ENCODE assay signal across 8 cellular contexts in genomic region chr6:169701218-169701952, GRCh38. TPM values are rescaled to one million over a fixed set of nuclear protein-coding genes. Genes with fewer than 3 reads are reported as not detected.
A peak's percentile ranks its signal among the peaks of the same experiment; 100 is the strongest.
DNase-seq lines count a peak whose midpoint lies in the region; ATAC-seq and TF ChIP-seq lines count a peak whose summit lies in the region.

No MANE protein-coding gene starts in this region.

- peak; percentile 13 for DNase-seq in activated naive CD4-positive, alpha-beta T cell treated with anti-CD3 and anti-CD28 coated beads for 36 hours
- no peak for DNase-seq in activated naive CD4-positive, alpha-beta T cell treated with Interleukin-2 at 50 U/mL for 16 hours
- DNase-seq in activated CD8-positive, alpha-beta T cell treated with anti-CD3 and anti-CD28 coated beads for 36 hours: no peak
- DNase-seq in right atrium auricular region (ENCODE audit: low spot score): no peak
- no peak for DNase-seq in NCI-H446 treated with DMSO at 0.1 percent for 48 hours (lab: John Stamatoyannopoulos, UW)

- peak overlapping the region; percentile 79 for H3K27ac Mint-ChIP-seq in activated naive CD4-positive, alpha-beta T cell treated with anti-CD3 and anti-CD28 coated beads for 36 hours
- peak overlapping the region; percentile 89 for H3K27ac Mint-ChIP-seq in activated CD8-positive, alpha-beta T cell treated with anti-CD3 and anti-CD28 coated beads for 36 hours

- H3K9me3 ChIP-seq in right atrium auricular region: no peaks in the 10 kb centered on the region

- no peak for TF ChIP-seq CTCF in activated CD8-positive, alpha-beta T cell treated with anti-CD3 and anti-CD28 coated beads for 36 hours (IDR thresholded peaks at IDR 0.05)
- no peak for TF ChIP-seq CTCF in right atrium auricular region (IDR thresholded peaks at IDR 0.05)

- H3K36me3 Mint-ChIP-seq in activated naive CD4-positive, alpha-beta T cell treated with anti-CD3 and anti-CD28 coated beads for 36 hours (ENCODE audit: low read depth): peaks cover 29% of the 10 kb centered on the region
- H3K36me3 Mint-ChIP-seq in activated CD8-positive, alpha-beta T cell treated with anti-CD3 and anti-CD28 coated beads for 36 hours (ENCODE audit: low read depth): peaks cover 43% of the 10 kb centered on the region

- POLR2A ChIA-PET in activated CD8-positive, alpha-beta T cell treated with anti-CD3 and anti-CD28 coated beads for 36 hours (lab: Charles Lee): interaction anchor here (0.9 to 6.3 kb wide), 14 partner anchors 8 to 882 kb away, joined by 3 to 95 read pairs (median 4); partner anchors contain the start of genes DYNLT2, ERMARD and PHF10

- peaks cover 37% of the 10 kb centered on the region for H3K4me1 Mint-ChIP-seq in activated naive CD4-positive, alpha-beta T cell treated with anti-CD3 and anti-CD28 coated beads for 36 hours (ENCODE audit: low read depth)
- H3K4me1 Mint-ChIP-seq in activated CD8-positive, alpha-beta T cell treated with anti-CD3 and anti-CD28 coated beads for 36 hours (ENCODE audit: low read depth): peaks cover 44% of the 10 kb centered on the region

- H3K4me3 ChIP-seq in right atrium auricular region: peak overlapping the region; percentile 90 to 91
- peak overlapping the region; percentile 82 to 99 (median 93) for H3K4me3 ChIP-seq in skin epidermis

- H3K9me3 Mint-ChIP-seq in activated naive CD4-positive, alpha-beta T cell treated with anti-CD3 and anti-CD28 coated beads for 36 hours: no peaks in the 10 kb centered on the region
- H3K9me3 Mint-ChIP-seq in activated CD8-positive, alpha-beta T cell treated with anti-CD3 and anti-CD28 coated beads for 36 hours: no peaks in the 10 kb centered on the region

- H3K36me3 ChIP-seq in right atrium auricular region: no peaks in the 10 kb centered on the region

- CTCF ChIA-PET in activated naive CD4-positive, alpha-beta T cell treated with anti-CD3 and anti-CD28 coated beads for 36 hours (lab: Charles Lee): interaction anchor here (1.0 to 1.1 kb wide), 2 partner anchors 16 to 23 kb away, joined by 3 read pairs; no protein-coding TSS in a partner anchor
- CTCF ChIA-PET in activated CD8-positive, alpha-beta T cell treated with anti-CD3 and anti-CD28 coated beads for 36 hours (lab: Charles Lee): interaction anchor here (1.0 to 4.1 kb wide), 5 partner anchors 9 to 88 kb away, joined by 3 to 17 read pairs (median 5); no protein-coding TSS in a partner anchor

- H3K27me3 Mint-ChIP-seq in activated naive CD4-positive, alpha-beta T cell treated with anti-CD3 and anti-CD28 coated beads for 36 hours (ENCODE audit: low read depth): no peaks in the 10 kb centered on the region
- H3K27me3 Mint-ChIP-seq in activated CD8-positive, alpha-beta T cell treated with anti-CD3 and anti-CD28 coated beads for 36 hours: no peaks in the 10 kb centered on the region

- intact Hi-C loops in activated naive CD4-positive, alpha-beta T cell treated with anti-CD3 and anti-CD28 coated beads for 36 hours (cut with micrococcal nuclease): loop anchor here (2.0 to 5.0 kb wide), 2 partner anchors 489 to 591 kb away; partner anchors contain the start of gene DLL1
- intact Hi-C loops in activated CD8-positive, alpha-beta T cell treated with anti-CD3 and anti-CD28 coated beads for 36 hours (cut with micrococcal nuclease): no loop called here

- H3K27me3 ChIP-seq in right atrium auricular region: no peaks in the 10 kb centered on the region

- peak; percentile 15 for ATAC-seq in HG03159 (IDR thresholded peaks at IDR 0.05; ENCODE audit: unreplicated experiment)
- ATAC-seq in activated CD8-positive, alpha-beta T cell treated with anti-CD3 and anti-CD28 coated beads for 36 hours: peak; percentile 2
- no peak for ATAC-seq in HG02798 (IDR thresholded peaks at IDR 0.05; ENCODE audit: poor library complexity, unreplicated experiment)

- H3K4me1 ChIP-seq in right atrium auricular region: peaks cover 0 to 32% of the 10 kb centered on the region in 2 donors

- peak overlapping the region; percentile 85 for H3K4me3 Mint-ChIP-seq in activated naive CD4-positive, alpha-beta T cell treated with anti-CD3 and anti-CD28 coated beads for 36 hours
- peak overlapping the region; percentile 93 for H3K4me3 Mint-ChIP-seq in activated CD8-positive, alpha-beta T cell treated with anti-CD3 and anti-CD28 coated beads for 36 hours

- peak overlapping the region; percentile 93 to 94 for H3K27ac ChIP-seq in right atrium auricular region
- H3K27ac ChIP-seq in skin epidermis: peak overlapping the region; percentile 86 to 99 (median 96)

RNA-seq across cellular contexts. Expression of gene WDR27, which starts 0.4 kb away (rescaled TPM):
- 10 to 100 TPM; 37.9 to 38.3 TPM for total RNA-seq in activated naive CD4-positive, alpha-beta T cell treated with anti-CD3 and anti-CD28 coated beads for 36 hours
- total RNA-seq in activated CD8-positive, alpha-beta T cell treated with anti-CD3 and anti-CD28 coated beads for 36 hours: 10 to 100 TPM; 48.8 to 49.6 TPM
- total RNA-seq in right atrium auricular region: 1 to 10 TPM; 3.5 to 4.7 TPM

RNA-seq across cellular contexts. Expression of gene C6orf120, which starts 0.5 kb away (rescaled TPM):
- total RNA-seq in activated naive CD4-positive, alpha-beta T cell treated with anti-CD3 and anti-CD28 coated beads for 36 hours: 10 to 100 TPM; 10.7 to 11.7 TPM
- total RNA-seq in activated CD8-positive, alpha-beta T cell treated with anti-CD3 and anti-CD28 coated beads for 36 hours: 10 to 100 TPM; 14.2 to 16.3 TPM
- 10 to 100 TPM; 18.0 to 19.6 TPM for total RNA-seq in right atrium auricular region

RNA-seq across cellular contexts. Expression of gene PHF10, which starts 22.9 kb away (rescaled TPM):
- 10 to 100 TPM; 72.9 to 74.2 TPM for total RNA-seq in activated naive CD4-positive, alpha-beta T cell treated with anti-CD3 and anti-CD28 coated beads for 36 hours
- total RNA-seq in activated CD8-positive, alpha-beta T cell treated with anti-CD3 and anti-CD28 coated beads for 36 hours: 10 to 100 TPM; 79.1 to 79.7 TPM
- 10 to 100 TPM; 49.9 to 54.7 TPM for total RNA-seq in right atrium auricular region

RNA-seq across cellular contexts. Expression of gene DYNLT2, which starts 50.0 kb away (rescaled TPM):
- total RNA-seq in activated naive CD4-positive, alpha-beta T cell treated with anti-CD3 and anti-CD28 coated beads for 36 hours: 1 to 10 TPM; 2.9 to 3.1 TPM
- 1 to 10 TPM; 2.2 to 2.4 TPM for total RNA-seq in activated CD8-positive, alpha-beta T cell treated with anti-CD3 and anti-CD28 coated beads for 36 hours
- under 1 TPM; 0.20 to 0.33 TPM for total RNA-seq in right atrium auricular region

RNA-seq across cellular contexts. Expression of gene ERMARD, which starts 50.0 kb away (rescaled TPM):
- 10 to 100 TPM; 21.1 to 22.8 TPM for total RNA-seq in activated naive CD4-positive, alpha-beta T cell treated with anti-CD3 and anti-CD28 coated beads for 36 hours
- 10 to 100 TPM; 24.9 to 26.6 TPM for total RNA-seq in activated CD8-positive, alpha-beta T cell treated with anti-CD3 and anti-CD28 coated beads for 36 hours
- 10 to 100 TPM in 1 of 2 donors, 1 to 10 TPM in 1; 8.6 to 11.2 TPM for total RNA-seq in right atrium auricular region

Comparison
In these comparisons a context has a peak if more than half of its experiments do, and no peak if none do; other contexts are left out.
1. RNA of gene WDR27, which starts 0.4 kb away (total RNA-seq): 48.8 to 49.6 TPM in activated CD8-positive, alpha-beta T cell treated with anti-CD3 and anti-CD28 coated beads for 36 hours and 37.9 to 38.3 TPM in activated naive CD4-positive, alpha-beta T cell treated with anti-CD3 and anti-CD28 coated beads for 36 hours; 3.5 to 4.7 TPM in right atrium auricular region; every median in the first group is over 4 times any median in the second.